Comparison of ENCODE assay signal across 39 cellular contexts in the genomic region with DNA sequence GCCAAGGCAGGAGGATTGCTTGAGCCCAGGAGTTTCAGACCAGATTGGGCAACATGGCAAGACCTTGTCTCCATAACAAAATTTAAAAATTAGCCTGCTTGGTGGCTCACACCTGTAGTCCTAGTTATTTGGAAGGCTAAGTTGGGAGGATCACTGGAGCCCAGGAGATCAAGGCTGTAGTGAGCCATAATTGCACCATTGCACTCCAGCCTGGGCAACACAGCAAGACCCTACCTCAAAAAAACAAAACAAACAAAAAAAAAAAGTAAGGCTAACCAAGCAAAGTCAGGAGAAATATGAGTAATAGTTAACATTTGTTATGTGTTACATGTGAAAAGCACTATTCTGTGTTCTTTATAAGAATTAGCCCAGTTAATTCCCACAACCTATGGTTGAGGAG.
"Had no signal": no experiment of that assay in that cellular context is flagged by ENCODE, and none has a peak within 500 bp of the region (broad histone marks: within the 10 kb centered on the region; RNA-seq: fewer than 3 reads in every experiment).

No MANE protein-coding gene starts in this region.

- H3K36me3 Mint-ChIP-seq: activated naive CD4-positive, alpha-beta T cell treated with anti-CD3 and anti-CD28 coated beads, Interleukin-2, amount 10 ng/mL, durations not matched to agents 7 days and 5 days; activated naive CD4-positive, alpha-beta T cell treated with anti-CD3 and anti-CD28 coated beads, Interleukin-2, amount 50 U/mL, for 24 hours; activated naive CD4-positive, alpha-beta T cell treated with anti-CD3 and anti-CD28 coated beads, Interleukin-2, amount 50 U/mL, for 72 hours; activated naive CD8-positive, alpha-beta T cell; activated naive CD8-positive, alpha-beta T cell treated with anti-CD3 and anti-CD28 coated beads for 36 hours; activated naive CD8-positive, alpha-beta T cell treated with anti-CD3 and anti-CD28 coated beads, Interleukin-2, amount 10 ng/mL, durations not matched to agents 7 days and 5 days; brain had no signal

- H3K4me1 ChIP-seq: adrenal gland, ascending aorta, body of pancreas, breast epithelium had no signal

- DNase-seq: activated effector memory CD4-positive, alpha-beta T cell treated with Interleukin-2 at 50 U/mL for 16 hours; activated gamma-delta T cell; activated gamma-delta T cell treated with Interleukin-2 at 50 U/mL for 16 hours; activated naive CD4-positive, alpha-beta T cell; activated naive CD4-positive, alpha-beta T cell treated with anti-CD3 and anti-CD28 coated beads for 36 hours; activated naive CD4-positive, alpha-beta T cell treated with anti-CD3 and anti-CD28 coated beads, Interleukin-2, amount 10 ng/mL, durations not matched to agents 7 days and 5 days; activated naive CD4-positive, alpha-beta T cell treated with anti-CD3 and anti-CD28 coated beads, Interleukin-2, amount 50 U/mL, for 16 hours; activated naive CD4-positive, alpha-beta T cell treated with Interleukin-2 at 50 U/mL for 16 hours; activated naive CD8-positive, alpha-beta T cell treated with anti-CD3 and anti-CD28 coated beads for 36 hours; activated naive CD8-positive, alpha-beta T cell treated with anti-CD3 and anti-CD28 coated beads, Interleukin-2, amount 10 ng/mL, durations not matched to agents 7 days and 5 days; activated naive CD8-positive, alpha-beta T cell treated with anti-CD3 and anti-CD28 coated beads, Interleukin-2, amount 50 U/mL, for 24 hours; activated T-cell treated with anti-CD3 and anti-CD28 coated beads, Interleukin-2, amount 50 U/mL, for 24 hours; activated T-cell treated with anti-CD3 and anti-CD28 coated beads, Interleukin-2, amount 50 U/mL, for 4 hours; activated T-cell treated with anti-CD3 and anti-CD28 coated beads, Interleukin-2, amount 50 U/mL, for 48 hours; activated T-cell treated with anti-CD3 and anti-CD28 coated beads, Interleukin-2, amount 50 U/mL, for 72 hours; adrenal gland; amniotic stem cell; amygdala; anterior cingulate cortex; aorta; body of pancreas; brain microvascular endothelial cell; caudate nucleus; central memory CD4-positive, alpha-beta T cell; cerebellar nuclear complex had no signal

- FAIRE-seq: astrocyte, bronchial epithelial cell, colon had no signal

- H3K9me3 Mint-ChIP-seq: activated naive CD4-positive, alpha-beta T cell treated with anti-CD3 and anti-CD28 coated beads for 36 hours; activated naive CD4-positive, alpha-beta T cell treated with anti-CD3 and anti-CD28 coated beads, Interleukin-2, amount 10 ng/mL, durations not matched to agents 7 days and 5 days; activated naive CD4-positive, alpha-beta T cell treated with anti-CD3 and anti-CD28 coated beads, Interleukin-2, amount 50 U/mL, for 24 hours; activated naive CD8-positive, alpha-beta T cell treated with anti-CD3 and anti-CD28 coated beads for 36 hours; activated naive CD8-positive, alpha-beta T cell treated with anti-CD3 and anti-CD28 coated beads, Interleukin-2, amount 50 U/mL, for 24 hours; activated T-cell treated with anti-CD3 and anti-CD28 coated beads, Interleukin-2, amount 50 U/mL, for 24 hours; activated T-cell treated with anti-CD3 and anti-CD28 coated beads, Interleukin-2, amount 50 U/mL, for 4 hours; activated T-cell treated with anti-CD3 and anti-CD28 coated beads, Interleukin-2, amount 50 U/mL, for 72 hours; activated T-helper 1 cell treated with anti-CD3 and anti-CD28 coated beads, Interleukin-12 subunit alpha, Interleukin-12 subunit beta, Interleukin-2, Interleukin-4 antibody, amounts not matched to agents 30 ng/mL and 10 ng/mL and 1 ng/mL, durations not matched to agents 14 hours and 24 hours and 36 hours; activated T-helper 17 cell treated with anti-CD3 and anti-CD28 coated beads, Interleukin-2, amount 50 U/mL, for 72 hours; activated T-helper 2 cell treated with anti-CD3 and anti-CD28 coated beads, Interferon-gamma antibody, Interleukin-2, Interleukin-4, amounts not matched to agents 10 μg/mL and 5 μg/mL and 100 μg/mL, durations not matched to agents 14 hours and 24 hours and 36 hours; central memory CD8-positive, alpha-beta T cell had no signal

- H3K36me3 ChIP-seq: adrenal gland, ascending aorta, brain microvascular endothelial cell, breast epithelium, cardiac muscle cell had no signal

- H3K27me3 ChIP-seq: adrenal gland, ascending aorta, body of pancreas, brain microvascular endothelial cell, cardiac muscle cell had no signal

- H3K4me3 Mint-ChIP-seq: activated naive CD4-positive, alpha-beta T cell treated with anti-CD3 and anti-CD28 coated beads for 36 hours; activated naive CD4-positive, alpha-beta T cell treated with anti-CD3 and anti-CD28 coated beads, Interleukin-2, amount 10 ng/mL, durations not matched to agents 7 days and 5 days; activated naive CD4-positive, alpha-beta T cell treated with anti-CD3 and anti-CD28 coated beads, Interleukin-2, amount 50 U/mL, for 24 hours; activated naive CD8-positive, alpha-beta T cell; activated naive CD8-positive, alpha-beta T cell treated with anti-CD3 and anti-CD28 coated beads for 36 hours; activated naive CD8-positive, alpha-beta T cell treated with anti-CD3 and anti-CD28 coated beads, Interleukin-2, amount 10 ng/mL, durations not matched to agents 7 days and 5 days; activated naive CD8-positive, alpha-beta T cell treated with anti-CD3 and anti-CD28 coated beads, Interleukin-2, amount 50 U/mL, for 24 hours; activated T-cell treated with anti-CD3 and anti-CD28 coated beads, Interleukin-2, amount 50 U/mL, for 24 hours; activated T-cell treated with anti-CD3 and anti-CD28 coated beads, Interleukin-2, amount 50 U/mL, for 4 hours; activated T-cell treated with anti-CD3 and anti-CD28 coated beads, Interleukin-2, amount 50 U/mL, for 72 hours; activated T-helper 1 cell treated with anti-CD3 and anti-CD28 coated beads, Interleukin-12 subunit alpha, Interleukin-12 subunit beta, Interleukin-2, Interleukin-4 antibody, amounts not matched to agents 30 ng/mL and 10 ng/mL and 1 ng/mL, durations not matched to agents 14 hours and 24 hours and 36 hours; activated T-helper 17 cell treated with anti-CD3 and anti-CD28 coated beads, Interleukin-2, amount 50 U/mL, for 72 hours; brain; central memory CD8-positive, alpha-beta T cell had no signal

- H3K27ac ChIP-seq: adrenal gland, ascending aorta, body of pancreas, brain microvascular endothelial cell, breast epithelium, cardiac muscle cell had no signal

- H3K9me3 ChIP-seq: adrenal gland, ascending aorta, body of pancreas, breast epithelium had no signal

- H3K4me1 Mint-ChIP-seq: activated naive CD4-positive, alpha-beta T cell treated with anti-CD3 and anti-CD28 coated beads, Interleukin-2, amount 10 ng/mL, durations not matched to agents 7 days and 5 days; activated naive CD4-positive, alpha-beta T cell treated with anti-CD3 and anti-CD28 coated beads, Interleukin-2, amount 50 U/mL, for 24 hours; activated naive CD8-positive, alpha-beta T cell treated with anti-CD3 and anti-CD28 coated beads for 36 hours; activated naive CD8-positive, alpha-beta T cell treated with anti-CD3 and anti-CD28 coated beads, Interleukin-2, amount 10 ng/mL, durations not matched to agents 7 days and 5 days; activated naive CD8-positive, alpha-beta T cell treated with anti-CD3 and anti-CD28 coated beads, Interleukin-2, amount 50 U/mL, for 24 hours; activated T-helper 17 cell treated with anti-CD3 and anti-CD28 coated beads, Interleukin-2, amount 50 U/mL, for 72 hours; brain; central memory CD8-positive, alpha-beta T cell had no signal

- H3K4me3 ChIP-seq: adrenal gland, ascending aorta, body of pancreas, breast epithelium, cardiac muscle cell had no signal

- H3K27me3 Mint-ChIP-seq: activated naive CD4-positive, alpha-beta T cell treated with anti-CD3 and anti-CD28 coated beads, Interleukin-2, amount 10 ng/mL, durations not matched to agents 7 days and 5 days; brain had no signal

- H3K27ac Mint-ChIP-seq: activated naive CD4-positive, alpha-beta T cell treated with anti-CD3 and anti-CD28 coated beads for 36 hours; activated naive CD4-positive, alpha-beta T cell treated with anti-CD3 and anti-CD28 coated beads, Interleukin-2, amount 10 ng/mL, durations not matched to agents 7 days and 5 days; activated naive CD4-positive, alpha-beta T cell treated with anti-CD3 and anti-CD28 coated beads, Interleukin-2, amount 50 U/mL, for 24 hours; activated naive CD4-positive, alpha-beta T cell treated with anti-CD3 and anti-CD28 coated beads, Interleukin-2, amount 50 U/mL, for 72 hours; activated naive CD8-positive, alpha-beta T cell; activated naive CD8-positive, alpha-beta T cell treated with anti-CD3 and anti-CD28 coated beads for 36 hours; activated naive CD8-positive, alpha-beta T cell treated with anti-CD3 and anti-CD28 coated beads, Interleukin-2, amount 10 ng/mL, durations not matched to agents 7 days and 5 days; activated naive CD8-positive, alpha-beta T cell treated with anti-CD3 and anti-CD28 coated beads, Interleukin-2, amount 50 U/mL, for 24 hours; activated T-cell treated with anti-CD3 and anti-CD28 coated beads, Interleukin-2, amount 50 U/mL, for 24 hours; activated T-cell treated with anti-CD3 and anti-CD28 coated beads, Interleukin-2, amount 50 U/mL, for 72 hours; activated T-helper 1 cell treated with anti-CD3 and anti-CD28 coated beads, Interleukin-12 subunit alpha, Interleukin-12 subunit beta, Interleukin-2, Interleukin-4 antibody, amounts not matched to agents 30 ng/mL and 10 ng/mL and 1 ng/mL, durations not matched to agents 14 hours and 24 hours and 36 hours; activated T-helper 17 cell treated with anti-CD3 and anti-CD28 coated beads, Interleukin-2, amount 50 U/mL, for 72 hours; activated T-helper 2 cell treated with anti-CD3 and anti-CD28 coated beads, Interferon-gamma antibody, Interleukin-2, Interleukin-4, amounts not matched to agents 10 μg/mL and 5 μg/mL and 100 μg/mL, durations not matched to agents 14 hours and 24 hours and 36 hours; brain had no signal

- ATAC-seq: activated naive CD4-positive, alpha-beta T cell treated with anti-CD3 and anti-CD28 coated beads, Interleukin-2, amount 50 U/mL, for 72 hours; activated naive CD8-positive, alpha-beta T cell treated with anti-CD3 and anti-CD28 coated beads, Interleukin-2, amount 50 U/mL, for 24 hours; activated T-cell treated with anti-CD3 and anti-CD28 coated beads, Interleukin-2, amount 50 U/mL, for 4 hours; activated T-cell treated with anti-CD3 and anti-CD28 coated beads, Interleukin-2, amount 50 U/mL, for 72 hours; activated T-helper 17 cell treated with anti-CD3 and anti-CD28 coated beads, Interleukin-2, amount 50 U/mL, for 72 hours; body of pancreas had no signal
